Comparison of ENCODE assay signal across 19 cellular contexts in genomic region chr10:70863470-70864160, GRCh38. TPM values are rescaled to one million over a fixed set of nuclear protein-coding genes. Genes with fewer than 3 reads are reported as not detected.
A peak's percentile ranks its signal among the peaks of the same experiment; 100 is the strongest.
DNase-seq lines count a peak whose midpoint lies in the region; ATAC-seq and TF ChIP-seq lines count a peak whose summit lies in the region.
"Had no signal": no experiment of that assay in that cellular context is flagged by ENCODE, and none has a peak within 500 bp of the region (broad histone marks: within the 10 kb centered on the region; RNA-seq: fewer than 3 reads in every experiment).

No MANE protein-coding gene starts in this region.

- intact Hi-C loops in activated CD4-positive, alpha-beta T cell treated with anti-CD3 and anti-CD28 coated beads for 36 hours (cut with DNase I, micrococcal nuclease), result no loop called here

- H3K27ac Mint-ChIP-seq in activated CD4-positive, alpha-beta T cell treated with anti-CD3 and anti-CD28 coated beads for 36 hours, result peak overlapping the region; percentile 49
- peak overlapping the region; percentile 1 for H3K27ac Mint-ChIP-seq in activated naive CD8-positive, alpha-beta T cell treated with anti-CD3 and anti-CD28 coated beads, Interleukin-2, amount 50 U/mL, for 24 hours

- no peaks in the 10 kb centered on the region for H4K20me1 ChIP-seq in osteoblast (ENCODE audit: insufficient read depth, low read length)
- H4K20me1 ChIP-seq: BLaER1 had no signal

- peaks cover 14% of the 10 kb centered on the region for H3K36me3 ChIP-seq in osteoblast (ENCODE audit: insufficient read depth, low read length)

- H3K4me2 ChIP-seq in osteoblast (ENCODE audit: insufficient read depth, low read length), result no peak overlapping the region
- H3K4me2 ChIP-seq: BLaER1 had no signal

- peaks cover 45% of the 10 kb centered on the region for H3K36me3 Mint-ChIP-seq in activated CD4-positive, alpha-beta T cell treated with anti-CD3 and anti-CD28 coated beads for 36 hours (ENCODE audit: low read depth)
- H3K36me3 Mint-ChIP-seq in activated naive CD8-positive, alpha-beta T cell treated with anti-CD3 and anti-CD28 coated beads, Interleukin-2, amount 50 U/mL, for 24 hours (ENCODE audit: low read depth), result peaks cover 38% of the 10 kb centered on the region

- no peak for DNase-seq in activated CD4-positive, alpha-beta T cell treated with anti-CD3 and anti-CD28 coated beads for 36 hours
- DNase-seq in activated CD4-positive, alpha-beta T cell treated with anti-CD3 and anti-CD28 coated beads for 48 hours, result no peak
- peak; percentile 14 for DNase-seq in LHCN-M2 (ENCODE audit: low read depth)
- no peak for DNase-seq in activated naive CD8-positive, alpha-beta T cell treated with anti-CD3 and anti-CD28 coated beads, Interleukin-2, amount 50 U/mL, for 24 hours
- no peak for DNase-seq in osteoblast (ENCODE audit: insufficient read length, low spot score, missing footprints)
- DNase-seq in hepatic stellate cell (ENCODE audit: low spot score), result no peak
- no peak for DNase-seq in pons (ENCODE audit: low spot score)
- DNase-seq: 8988T; activated CD8-positive, alpha-beta memory T cell treated with anti-CD3 and anti-CD28 coated beads for 24 hours; activated effector memory CD4-positive, alpha-beta T cell treated with Interleukin-2 at 50 U/mL for 16 hours; amygdala; effector memory CD8-positive, alpha-beta T cell; GOT3; NCI-H1092; NCI-H2081; stimulated activated CD4-positive, alpha-beta T cell treated with anti-CD3 and anti-CD28 coated beads, Interleukin-2, amount 100 ng/mL, for 24 hours had no signal

- H3K4me1 ChIP-seq in osteoblast (ENCODE audit: insufficient read depth, low read length), result no peaks in the 10 kb centered on the region

- H3K4me3 ChIP-seq in osteoblast (ENCODE audit: insufficient read depth, low read length), result no peak overlapping the region
- H3K4me3 ChIP-seq: BLaER1, lung had no signal

- no peak overlapping the region for H3K4me3 Mint-ChIP-seq in activated CD4-positive, alpha-beta T cell treated with anti-CD3 and anti-CD28 coated beads for 36 hours
- no peak overlapping the region for H3K4me3 Mint-ChIP-seq in activated naive CD8-positive, alpha-beta T cell treated with anti-CD3 and anti-CD28 coated beads, Interleukin-2, amount 50 U/mL, for 24 hours
- H3K4me3 Mint-ChIP-seq: effector memory CD8-positive, alpha-beta T cell had no signal

- no peak overlapping the region for H3K27ac ChIP-seq in osteoblast (ENCODE audit: low read depth, low read length)
- H3K27ac ChIP-seq: BLaER1 had no signal

- no peaks in the 10 kb centered on the region for H3K27me3 Mint-ChIP-seq in activated CD4-positive, alpha-beta T cell treated with anti-CD3 and anti-CD28 coated beads for 36 hours
- H3K27me3 Mint-ChIP-seq in activated naive CD8-positive, alpha-beta T cell treated with anti-CD3 and anti-CD28 coated beads, Interleukin-2, amount 50 U/mL, for 24 hours, result no peaks in the 10 kb centered on the region
- H3K27me3 Mint-ChIP-seq: effector memory CD8-positive, alpha-beta T cell had no signal

- no peaks in the 10 kb centered on the region for H3K79me2 ChIP-seq in osteoblast (ENCODE audit: insufficient read depth, low read length)

- H2AFZ ChIP-seq in osteoblast (ENCODE audit: low read length), result no peak overlapping the region

- peak; percentile 26 for TF ChIP-seq CTCF in osteoblast (IDR thresholded peaks at IDR 0.05; ENCODE audit: extremely low read depth, low read depth, low read length)

- no peaks in the 10 kb centered on the region for H3K27me3 ChIP-seq in osteoblast (ENCODE audit: insufficient read depth, low read length)
- H3K27me3 ChIP-seq: BLaER1 had no signal

- peak; percentile 68 for ATAC-seq in activated CD4-positive, alpha-beta T cell treated with anti-CD3 and anti-CD28 coated beads for 36 hours
- ATAC-seq in activated naive CD8-positive, alpha-beta T cell treated with anti-CD3 and anti-CD28 coated beads, Interleukin-2, amount 50 U/mL, for 24 hours, result no peak
- ATAC-seq in HG02885 (IDR thresholded peaks at IDR 0.05; ENCODE audit: poor library complexity, unreplicated experiment), result no peak
- ATAC-seq: effector memory CD8-positive, alpha-beta T cell had no signal

- CTCF ChIA-PET in activated CD4-positive, alpha-beta T cell treated with anti-CD3 and anti-CD28 coated beads for 36 hours (lab: Charles Lee), result interaction anchor here (0.6 to 2.0 kb wide), 5 partner anchors 11 to 53 kb away, joined by 3 to 7 read pairs (median 3); no protein-coding TSS in a partner anchor

- peaks cover 26% of the 10 kb centered on the region for H3K4me1 Mint-ChIP-seq in activated CD4-positive, alpha-beta T cell treated with anti-CD3 and anti-CD28 coated beads for 36 hours
- peaks cover 14% of the 10 kb centered on the region for H3K4me1 Mint-ChIP-seq in activated naive CD8-positive, alpha-beta T cell treated with anti-CD3 and anti-CD28 coated beads, Interleukin-2, amount 50 U/mL, for 24 hours

- no peaks in the 10 kb centered on the region for H3K9me3 Mint-ChIP-seq in activated CD4-positive, alpha-beta T cell treated with anti-CD3 and anti-CD28 coated beads for 36 hours (ENCODE audit: low read depth)
- no peaks in the 10 kb centered on the region for H3K9me3 Mint-ChIP-seq in activated naive CD8-positive, alpha-beta T cell treated with anti-CD3 and anti-CD28 coated beads, Interleukin-2, amount 50 U/mL, for 24 hours
- H3K9me3 Mint-ChIP-seq: effector memory CD8-positive, alpha-beta T cell had no signal

- no peaks in the 10 kb centered on the region for H3K9me3 ChIP-seq in osteoblast (ENCODE audit: low read depth, low read length)

- POLR2A ChIA-PET in activated CD4-positive, alpha-beta T cell treated with anti-CD3 and anti-CD28 coated beads for 36 hours (lab: Charles Lee), result interaction anchor here (0.6 kb wide), 1 partner anchor 28 kb away, joined by 4 read pairs; no protein-coding TSS in a partner anchor

RNA-seq across cellular contexts. Expression of gene PCBD1, which starts 24.8 kb away (rescaled TPM):
- 10 to 100 TPM; 40.1 to 47.6 TPM for total RNA-seq in activated CD4-positive, alpha-beta T cell treated with anti-CD3 and anti-CD28 coated beads for 36 hours
- total RNA-seq in LHCN-M2 (2014; rRNA removed), result 23.0 and 32.4 TPM in 2 replicates
- polyA plus RNA-seq in LHCN-M2 (2012), result 43.6 TPM
- total RNA-seq in osteoblast, result 19.9 and 21.8 TPM in 2 replicates

RNA-seq across cellular contexts. Expression of gene SGPL1, which starts 47.9 kb away (rescaled TPM):
- 10 to 100 TPM; 33.7 to 48.7 TPM for total RNA-seq in activated CD4-positive, alpha-beta T cell treated with anti-CD3 and anti-CD28 coated beads for 36 hours
- total RNA-seq in LHCN-M2 (2014; rRNA removed) (21.5 and 25.2 TPM in 2 replicates), osteoblast (46.6 and 47.4 TPM in 2 replicates)
- polyA plus RNA-seq in LHCN-M2 (2012), result 20.1 TPM
